ENCODE assay signal across 20 cellular contexts in genomic region chr1:47848985-47849610, GRCh38.
"Had no signal": no experiment of that assay in that cellular context is flagged by ENCODE, and none has a peak within 500 bp of the region (broad histone marks: within the 10 kb centered on the region; RNA-seq: fewer than 3 reads in every experiment).

No MANE protein-coding gene starts in this region.

- H3K27me3 ChIP-seq: testis had no signal

- H3K4me3 ChIP-seq: spleen, testis had no signal

- H3K36me3 ChIP-seq: spleen had no signal

- ATAC-seq: activated CD8-positive, alpha-beta T cell treated with anti-CD3 and anti-CD28 coated beads, Interleukin-2, amount 10 ng/mL, durations not matched to agents 7 days and 5 days; esophagus mucosa; naive thymus-derived CD8-positive, alpha-beta T cell had no signal

- H3K9me3 ChIP-seq: spleen, testis had no signal

- H3K27ac ChIP-seq: spleen, testis had no signal

- FAIRE-seq: endothelial cell of umbilical vein had no signal

- H3K4me1 ChIP-seq: spleen had no signal

- DNase-seq: activated CD4-positive, alpha-beta T cell treated with anti-CD3 and anti-CD28 coated beads for 1 hour; activated CD4-positive, alpha-beta T cell treated with anti-CD3 and anti-CD28 coated beads, Interleukin-2, amount 50 U/mL, for 1 hour; activated CD8-positive, alpha-beta T cell treated with anti-CD3 and anti-CD28 coated beads, Interleukin-2, amount 10 ng/mL, durations not matched to agents 7 days and 5 days; activated gamma-delta T cell treated with Interleukin-2 at 50 U/mL for 16 hours; activated T-cell treated with anti-CD3 and anti-CD28 coated beads, Interleukin-2, amount 50 U/mL, for 1 hour; aorta; caudate nucleus; effector memory CD4-positive, alpha-beta T cell; foreskin melanocyte; glutamatergic neuron; hippocampal formation; mesendoderm; naive thymus-derived CD8-positive, alpha-beta T cell; spleen; stimulated activated CD4-positive, alpha-beta T cell treated with anti-CD3 and anti-CD28 coated beads, Interleukin-4, amount 100 ng/mL, for 1 hour; stimulated activated naive CD4-positive, alpha-beta T cell; T-helper 9 cell; testis had no signal
